Comparison of ENCODE assay signal across 10 cellular contexts in the genomic region with DNA sequence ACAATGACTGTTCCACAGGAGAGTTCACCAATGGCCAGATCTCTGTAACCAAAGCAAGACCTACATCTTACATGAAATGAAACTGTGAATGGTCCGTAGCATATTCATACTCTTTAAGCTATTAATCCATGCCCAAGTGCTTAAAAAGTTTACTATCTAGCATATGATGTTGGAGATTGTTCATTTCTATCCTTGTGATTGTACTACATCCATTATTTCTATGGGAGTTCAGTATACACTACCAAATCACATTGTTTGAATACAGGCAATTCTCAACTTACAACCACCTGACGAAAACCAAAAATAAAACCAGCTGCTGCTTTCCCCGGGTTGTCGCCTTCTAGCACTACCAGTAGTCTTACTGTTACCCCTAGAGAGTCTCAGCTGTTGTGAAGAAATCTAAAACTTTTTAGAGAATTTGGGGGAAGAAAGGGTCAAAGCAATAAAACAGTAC. TPM values are rescaled to one million over a fixed set of nuclear protein-coding genes. Genes with fewer than 3 reads are reported as not detected.
DNase-seq lines count a peak whose midpoint lies in the region; ATAC-seq, FAIRE-seq and TF ChIP-seq lines count a peak whose summit lies in the region.
"Had no signal": no experiment of that assay in that cellular context is flagged by ENCODE, and none has a peak within 500 bp of the region (broad histone marks: within the 10 kb centered on the region; RNA-seq: fewer than 3 reads in every experiment).

No MANE protein-coding gene starts in this region.

- peak overlapping the region; percentile 55 for H3K9ac ChIP-seq in GM12878 (ENCODE audit: control insufficient read depth, insufficient read depth, low read length)

- POLR2A ChIA-PET in GM12878 (lab: Charles Lee), result interaction anchor here (0.6 to 3.1 kb wide), 18 partner anchors 17 to 128 kb away, joined by 3 to 18 read pairs (median 4); no protein-coding TSS in a partner anchor

- H3K27ac ChIP-seq in GM12878 (ENCODE audit: control insufficient read depth, insufficient read depth), result peak overlapping the region; percentile 82
- no peak overlapping the region for H3K27ac ChIP-seq in right cardiac atrium (ENCODE audit: low read length)

- FAIRE-seq in GM12892 (lab: Jason Lieb, UNC), result peak; percentile 96
- FAIRE-seq in GM12878 (lab: Jason Lieb, UNC), result no peak

- H3K4me1 ChIP-seq in GM12878 (ENCODE audit: control insufficient read depth, insufficient read depth, low read length), result peaks cover 15% of the 10 kb centered on the region; the same call in 1 of the 2 replicates
- H3K4me1 ChIP-seq in right cardiac atrium (ENCODE audit: control insufficient read depth, insufficient read depth, low read length), result peaks cover 1% of the 10 kb centered on the region

- SMC1A ChIA-PET in GM12878 (lab: Charles Lee; ENCODE audit: uncharacterized antibody, unreplicated experiment), result interaction anchor here (0.6 to 9.4 kb wide), 30 partner anchors 9 to 215 kb away, joined by 3 to 86 read pairs (median 4); no protein-coding TSS in a partner anchor

- peaks cover 89% of the 10 kb centered on the region for H3K79me2 ChIP-seq in GM12878 (ENCODE audit: control insufficient read depth, insufficient read depth, low read length)

- H2AFZ ChIP-seq in GM12878 (ENCODE audit: control insufficient read depth, low read depth, low read length), result peak overlapping the region; percentile 82

- peak overlapping the region; percentile 81 for H3K4me2 ChIP-seq in GM12878 (ENCODE audit: control insufficient read depth, insufficient read depth)

- H3K9me3 ChIP-seq in GM12878 (replicated peaks; ENCODE audit: control insufficient read depth, insufficient read depth, low read length), result no peaks in the 10 kb centered on the region
- H3K9me3 ChIP-seq in right cardiac atrium (ENCODE audit: control insufficient read depth, low read length), result no peaks in the 10 kb centered on the region

- CTCF ChIA-PET in GM12878 (lab: Yijun Ruan, JAX), result interaction anchor here (0.9 to 2.1 kb wide), 7 partner anchors 15 to 214 kb away, joined by 3 to 11 read pairs (median 5); no protein-coding TSS in a partner anchor

- BruUV-seq in GM12878 (replicated peaks; lab: Mats Ljungman, UMichigan), result TSS peak; percentile 60

- no peak for TF ChIP-seq RAD21 in GM12878 (IDR thresholded peaks at IDR 0.05; ENCODE audit: insufficient read depth, low read depth, low read length)

- ATAC-seq in GM21360 (IDR thresholded peaks at IDR 0.05; ENCODE audit: unreplicated experiment), result peak; percentile 63
- peak; percentile 74 for ATAC-seq in HG03175 (IDR thresholded peaks at IDR 0.05; ENCODE audit: unreplicated experiment)
- peak; percentile 61 for ATAC-seq in GM12878
- ATAC-seq in right cardiac atrium, result no peak

- no peak for TF ChIP-seq CTCF in GM12878 (IDR thresholded peaks at IDR 0.05 in 2 of 3, conservative IDR thresholded peaks at IDR 0.05 in 1 of 3; ENCODE audit: control insufficient read depth in 2 of 3, extremely low read depth in 1 of 3, insufficient read depth in 1 of 3, low read depth in 3 of 3, low read length in 3 of 3)

- intact Hi-C loops in GM12878 (cut with micrococcal nuclease; ENCODE audit: unreplicated experiment) (no loop called here), right cardiac atrium (cut with DNase I) (no loop called here)

- peaks cover 0 to 3% of the 10 kb centered on the region in 2 experiments; a peak in 1 of 4 replicates for H3K36me3 ChIP-seq in GM12878 (ENCODE audit: control insufficient read depth in 2 of 2, insufficient read depth in 2 of 2, low read length in 1 of 2)

- H3K27me3 ChIP-seq in GM12878 (replicated peaks in 1 of 2; ENCODE audit: control insufficient read depth in 2 of 2, insufficient read depth in 2 of 2, low read length in 1 of 2), result no peaks in the 10 kb centered on the region
- no peaks in the 10 kb centered on the region for H3K27me3 ChIP-seq in right cardiac atrium (ENCODE audit: control insufficient read depth, insufficient read depth)

- no peak for TF ChIP-seq POLR2A in GM12892 (IDR thresholded peaks at IDR 0.05; ENCODE audit: low read depth, low read length)
- no peak for TF ChIP-seq POLR2A in GM12878 (IDR thresholded peaks at IDR 0.05; ENCODE audit: low read depth, low read length)

- in situ Hi-C loops in GM12878 (cut with MboI), result no loop called here

- no peaks in the 10 kb centered on the region for H4K20me1 ChIP-seq in GM12878 (ENCODE audit: control insufficient read depth, insufficient read depth)

- no peak for TF ChIP-seq EP300 in GM12878 (IDR thresholded peaks at IDR 0.05; ENCODE audit: borderline replicate concordance in 1 of 2, control insufficient read depth in 1 of 2, low read depth in 2 of 2, low read length in 2 of 2)

- RAD21 ChIA-PET in GM12878 (lab: Charles Lee; ENCODE audit: unreplicated experiment), result interaction anchor here (0.7 to 7.2 kb wide), 23 partner anchors 18 to 214 kb away, joined by 3 to 86 read pairs (median 6); no protein-coding TSS in a partner anchor

- peak overlapping the region; percentile 22; the same call in 1 of the 2 replicates for H3K4me3 ChIP-seq in GM12878
- no peak overlapping the region for H3K4me3 ChIP-seq in right cardiac atrium (ENCODE audit: low read length)
- H3K4me3 ChIP-seq: lung had no signal

- WGBS in GM12878 (ENCODE audit: insufficient coverage, insufficient replicate concordance, low lambda C conversion rate, missing lambda C conversion rate), result 0% methylated on average over 4 of the region's 4 CpGs
- 88% methylated on average over 4 of the region's 4 CpGs for WGBS in right cardiac atrium

- DNase-seq in GM12892 (ENCODE audit: insufficient read length), result no peak
- no peak for DNase-seq in GM12878 (ENCODE audit: low read depth, low spot score)
- no peak for DNase-seq in right cardiac atrium
- no peak for DNase-seq in stimulated activated CD4-positive, alpha-beta T cell treated with anti-CD3 and anti-CD28 coated beads, Interleukin-2, amount 100 ng/mL, for 48 hours
- no peak for DNase-seq in NCI-H526 (lab: John Stamatoyannopoulos, UW)
- no peak for DNase-seq in GDM1 (lab: John Stamatoyannopoulos, UW)
- DNase-seq: NCI-H1092 treated with DMSO at 0.1 percent for 48 hours had no signal

TF ChIP-seq in GM12878, 131 proteins besides CTCF, POLR2A, EP300 and RAD21 (continues in another document):
- TF ChIP-seq HDGF (IDR thresholded peaks at IDR 0.05), result no peak
- TF ChIP-seq TCF3 (IDR thresholded peaks at IDR 0.05; ENCODE audit: borderline replicate concordance, insufficient read depth, low read depth, low read length), result 0 out of 2 replicates have a peak, but pooled peaks have one; percentile 23
- no peak for TF ChIP-seq TAF1 (IDR thresholded peaks at IDR 0.05; ENCODE audit: borderline replicate concordance, low read depth, low read length)
- TF ChIP-seq ZNF207 (IDR thresholded peaks at IDR 0.05; ENCODE audit: borderline replicate concordance), result no peak
- no peak for TF ChIP-seq USF1 (IDR thresholded peaks at IDR 0.05; ENCODE audit: borderline replicate concordance, extremely low read length, insufficient read depth, low read depth, low read length)
- no peak for TF ChIP-seq STAT1 (conservative IDR thresholded peaks at IDR 0.05)

RNA-seq across cellular contexts. Expression of gene HIVEP2, which starts 37.9 kb away (rescaled TPM):
- 4.5 TPM for polyA plus RNA-seq in GM12892 (2012; ENCODE audit: missing spikeins)
- total RNA-seq in GM12878 (2013; cell fraction: nucleolus; rRNA removed), result 139 and 140 TPM in 2 replicates
- total RNA-seq in GM12878 (2014; rRNA removed), result 11.6 and 14.7 TPM in 2 replicates
- total RNA-seq in GM12878 (2014; rRNA removed; fragmentation: Illumina TruSeq; extraction: Trizol), result 15.5 and 15.9 TPM in 2 replicates
- total RNA-seq in GM12878 (2021), result 15.7 and 18.2 TPM in 2 replicates
- polyA plus RNA-seq in GM12878 (2011; ENCODE audit: low read depth), result 5.6 TPM
- polyA plus RNA-seq in GM12878 (2011; rRNA removed), result 13.2 and 14.4 TPM in 2 replicates
- polyA plus RNA-seq in GM12878 (2011; cell fraction: cytosol; rRNA removed), result 13.0 and 14.7 TPM in 2 replicates
- 24.2 and 25.1 TPM in 2 replicates for polyA plus RNA-seq in GM12878 (2011; cell fraction: nucleus; rRNA removed)
- 6.4 and 10.4 TPM in 2 replicates for polyA plus RNA-seq in GM12878 (2012)
- 13.6 and 16.5 TPM in 2 replicates for polyA plus RNA-seq in GM12878 (2014; fragmentation: Illumina TruSeq; extraction: Trizol)
- 1 to 10 TPM; 1.2 to 1.6 TPM for polyA plus RNA-seq in GM12878 (2014; fragmentation: Nextera tagmentation; extraction: Ambion mirVana)
- 8.8 TPM in 2 replicates for polyA plus RNA-seq in GM12878 (2014; rRNA removed)
- 1 to 10 TPM; 4.4 to 5.0 TPM for polyA plus RNA-seq in GM12878 (2016; fragmentation: Nextera tagmentation; extraction: Ambion mirVana)
- 47.2 and 50.2 TPM in 2 replicates for polyA minus RNA-seq in GM12878 (2011; rRNA and poly(A)+ RNA removed)
- 13.0 and 14.1 TPM in 2 replicates for polyA minus RNA-seq in GM12878 (2011; cell fraction: cytosol; rRNA and poly(A)+ RNA removed)
- 22.6 and 29.6 TPM in 2 replicates for polyA minus RNA-seq in GM12878 (2011; cell fraction: nucleus; rRNA and poly(A)+ RNA removed)
- 10 to 100 TPM; 14.6 to 29.0 (median 18.0) TPM for total RNA-seq in right cardiac atrium
- polyA plus RNA-seq in right cardiac atrium, result 4.5 TPM

Comparison
In these comparisons a context has a peak if more than half of its experiments do, and no peak if none do; other contexts are left out.
1. ATAC-seq: peak in GM21360 (single experiment), HG03175 (single experiment) and GM12878 (single experiment); none in right cardiac atrium (0 of 2).